ENCODE assay signal across 13 cellular contexts in genomic region chr3:134527037-134527436, GRCh38. TPM values are rescaled to one million over a fixed set of nuclear protein-coding genes. Genes with fewer than 3 reads are reported as not detected.
DNase-seq lines count a peak whose midpoint lies in the region; ATAC-seq, FAIRE-seq and TF ChIP-seq lines count a peak whose summit lies in the region.
"Had no signal": no experiment of that assay in that cellular context is flagged by ENCODE, and none has a peak within 500 bp of the region (broad histone marks: within the 10 kb centered on the region; RNA-seq: fewer than 3 reads in every experiment).

No MANE protein-coding gene starts in this region.

- H3K4me3 ChIP-seq in keratinocyte (ENCODE audit: control insufficient read depth in 2 of 3, extremely low read depth in 1 of 3, insufficient read depth in 2 of 3, low read depth in 1 of 3, low read length in 3 of 3) (no peak overlapping the region), prostate gland (no peak overlapping the region)

- H2AFZ ChIP-seq in keratinocyte (ENCODE audit: control insufficient read depth, low read length), result no peak overlapping the region

- H3K36me3 ChIP-seq in keratinocyte (ENCODE audit: control insufficient read depth in 2 of 2, extremely low read depth in 1 of 2, insufficient read depth in 2 of 2, low read length in 2 of 2), result no peaks in the 10 kb centered on the region
- no peaks in the 10 kb centered on the region for H3K36me3 ChIP-seq in prostate gland

- no peak overlapping the region for H3K4me3 Mint-ChIP-seq in CD14-positive monocyte
- no peak overlapping the region for H3K4me3 Mint-ChIP-seq in WTC11
- H3K4me3 Mint-ChIP-seq: dendritic cell treated with granulocyte-macrophage colony-stimulating factor and Interleukin-4, amounts not matched to agents 40 ng/mL and 50 ng/mL, for 4 days; memory B cell had no signal

- H3K4me2 ChIP-seq in keratinocyte (ENCODE audit: control insufficient read depth, extremely low read depth, insufficient read depth, low read depth, low read length), result no peak overlapping the region

- peak; percentile 44 for TF ChIP-seq CTCF in CD14-positive monocyte (IDR thresholded peaks at IDR 0.05)
- TF ChIP-seq CTCF in WTC11 (IDR thresholded peaks at IDR 0.05), result peak; percentile 34
- peak; percentile 40 to 86 (median 46) for TF ChIP-seq CTCF in keratinocyte (optimal IDR thresholded peaks at IDR 0.05 in 1 of 3, IDR thresholded peaks at IDR 0.05 in 1 of 3, conservative IDR thresholded peaks at IDR 0.05 in 1 of 3; ENCODE audit: extremely low read depth in 1 of 3, insufficient read depth in 2 of 3, low read length in 3 of 3)
- no peak for TF ChIP-seq CTCF in prostate gland (IDR thresholded peaks at IDR 0.05)

- no peaks in the 10 kb centered on the region for H3K9me1 ChIP-seq in keratinocyte (ENCODE audit: control insufficient read depth, extremely low read depth, insufficient read depth, low read length)

- H3K27me3 ChIP-seq in keratinocyte (ENCODE audit: control insufficient read depth, extremely low read depth, insufficient read depth, low read length) (no peaks in the 10 kb centered on the region), prostate gland (replicated peaks; ENCODE audit: insufficient read depth) (no peaks in the 10 kb centered on the region)

- H4K20me1 ChIP-seq in keratinocyte (ENCODE audit: control insufficient read depth, extremely low read depth, insufficient read depth, low read length), result no peaks in the 10 kb centered on the region

- peak; percentile 98 for ATAC-seq in WTC11
- ATAC-seq in HG02852 (IDR thresholded peaks at IDR 0.05; ENCODE audit: unreplicated experiment), result no peak
- ATAC-seq in HG03039 (IDR thresholded peaks at IDR 0.05; ENCODE audit: unreplicated experiment), result no peak

- H3K27ac Mint-ChIP-seq in CD14-positive monocyte (peak overlapping the region in 2 of 7 donors; percentile 12 to 42), WTC11 (no peak overlapping the region)
- H3K27ac Mint-ChIP-seq: dendritic cell treated with granulocyte-macrophage colony-stimulating factor and Interleukin-4, amounts not matched to agents 40 ng/mL and 50 ng/mL, for 4 days; memory B cell had no signal

- peaks cover 4% of the 10 kb centered on the region for H3K4me1 Mint-ChIP-seq in CD14-positive monocyte
- no peaks in the 10 kb centered on the region; the same call in 1 of the 2 replicates for H3K4me1 Mint-ChIP-seq in WTC11

- CTCF ChIA-PET in WTC11 (lab: Charles Lee), result interaction anchor here (0.6 to 1.7 kb wide), 7 partner anchors 10 to 176 kb away, joined by 3 to 5 read pairs (median 3); no protein-coding TSS in a partner anchor

- H3K4me1 ChIP-seq in keratinocyte (ENCODE audit: control insufficient read depth, extremely low read depth, insufficient read depth, low read length), result no peaks in the 10 kb centered on the region
- H3K4me1 ChIP-seq in prostate gland (replicated peaks), result no peaks in the 10 kb centered on the region

- H3K9me3 Mint-ChIP-seq in CD14-positive monocyte, result peaks cover 26 to 38% (median 34%) of the 10 kb centered on the region in 7 donors
- peaks cover 46% of the 10 kb centered on the region for H3K9me3 Mint-ChIP-seq in WTC11

- peaks cover 6% of the 10 kb centered on the region for H3K79me2 ChIP-seq in keratinocyte (ENCODE audit: control insufficient read depth, insufficient read depth, low read length)

- TF ChIP-seq POLR2A in H54 (IDR thresholded peaks at IDR 0.05; ENCODE audit: low read depth, low read length) (no peak), prostate gland (IDR thresholded peaks at IDR 0.05) (no peak)

- DNase-seq in CD14-positive monocyte (ENCODE audit: low spot score) (no peak), H54 (ENCODE audit: insufficient read length, low spot score) (peak; percentile 2), WTC11 (ENCODE audit: low spot score) (peak; percentile 66), keratinocyte (ENCODE audit: low read depth, low spot score) (no peak), NCI-H1436 treated with DMSO at 0.1 percent for 48 hours (lab: John Stamatoyannopoulos, UW) (no peak), prostate gland (ENCODE audit: low spot score) (no peak)
- DNase-seq: NCI-H2171 had no signal

- peaks cover 41 to 42% of the 10 kb centered on the region in 2 donors for H3K36me3 Mint-ChIP-seq in CD14-positive monocyte
- H3K36me3 Mint-ChIP-seq in WTC11, result peaks cover 43% of the 10 kb centered on the region

- 98% methylated on average over 4 of the region's 4 CpGs for WGBS in prostate gland

- no peaks in the 10 kb centered on the region for H3K9me3 ChIP-seq in keratinocyte (ENCODE audit: control insufficient read depth, low read depth, low read length)
- no peaks in the 10 kb centered on the region for H3K9me3 ChIP-seq in prostate gland

- POLR2A ChIA-PET in WTC11 (lab: Charles Lee), result no interaction called here

- no peak overlapping the region for H3K9ac ChIP-seq in keratinocyte (ENCODE audit: control insufficient read depth, extremely low read depth, insufficient read depth, low read length)

- H3K27ac ChIP-seq in keratinocyte (ENCODE audit: control insufficient read depth, insufficient read depth, low read length), result no peak overlapping the region
- H3K27ac ChIP-seq in prostate gland, result no peak overlapping the region
- H3K27ac ChIP-seq: VCaP had no signal

- dilution Hi-C loops in keratinocyte (cut with MboI; ENCODE audit: extremely low pct_ligation_motif_present, low sequenced_read_pairs), result no loop called here

- FAIRE-seq in H54 (lab: Jason Lieb, UNC) (no peak), keratinocyte (lab: Jason Lieb, UNC) (no peak)
- FAIRE-seq: GM12891 had no signal

- intact Hi-C loops in CD14-positive monocyte (cut with micrococcal nuclease) (no loop called here), prostate gland (cut with DNase I) (no loop called here)

- H3K27me3 Mint-ChIP-seq in CD14-positive monocyte (ENCODE audit: low read depth in 3 of 3) (no peaks in the 10 kb centered on the region), WTC11 (ENCODE audit: low read depth) (peaks cover 5% of the 10 kb centered on the region)
- H3K27me3 Mint-ChIP-seq: dendritic cell treated with granulocyte-macrophage colony-stimulating factor and Interleukin-4, amounts not matched to agents 40 ng/mL and 50 ng/mL, for 4 days; memory B cell had no signal

TF ChIP-seq in WTC11, 78 proteins besides CTCF, POLR2A, EP300 and RAD21 (continues in another document):
- no peak for TF ChIP-seq GTF2I (CRISPR knock-in tag; conservative IDR thresholded peaks at IDR 0.05)
- TF ChIP-seq IRF1 (CRISPR knock-in tag; IDR thresholded peaks at IDR 0.05), result no peak
- 0 out of 2 replicates have a peak, but pooled peaks have one; percentile 38 for TF ChIP-seq ZNF281 (CRISPR knock-in tag; IDR thresholded peaks at IDR 0.05)
- TF ChIP-seq ZNF263 (CRISPR knock-in tag; IDR thresholded peaks at IDR 0.05; ENCODE audit: low read depth), result no peak
- 0 out of 2 replicates have a peak, but pooled peaks have one; percentile 12 for TF ChIP-seq ZNF423 (CRISPR knock-in tag; IDR thresholded peaks at IDR 0.05)
- no peak for TF ChIP-seq GABPB1 (CRISPR knock-in tag; IDR thresholded peaks at IDR 0.05)
- no peak for TF ChIP-seq RELA (CRISPR knock-in tag; IDR thresholded peaks at IDR 0.05; ENCODE audit: borderline replicate concordance)

RNA-seq across cellular contexts. Expression of gene CEP63, which starts 41.2 kb away (rescaled TPM):
- polyA plus RNA-seq in CD14-positive monocyte (10 to 100 TPM; 11.1 to 18.8 TPM), keratinocyte (5.4 to 10.1 TPM (median 8.7 TPM) in 3 replicates)
- total RNA-seq in WTC11 (2021) (23.9 to 28.0 TPM (median 24.9 TPM) in 3 replicates), prostate gland (10 to 100 TPM; 35.2 to 60.1 TPM)
- 48.3 TPM for polyA plus RNA-seq in keratinocyte (2011; ENCODE audit: low read depth)
- polyA plus RNA-seq in keratinocyte (2011; cell fraction: cytosol; rRNA removed), result 7.4 and 10.4 TPM in 2 replicates
- polyA plus RNA-seq in keratinocyte (2011; cell fraction: nucleus; rRNA removed), result 4.9 and 9.6 TPM in 2 replicates
- polyA plus RNA-seq in keratinocyte (2012; ENCODE audit: low replicate concordance), result 13.7 and 16.3 TPM in 2 replicates
- 1.2 to 3.8 TPM (median 2.5 TPM) in 3 replicates for polyA minus RNA-seq in keratinocyte
- polyA minus RNA-seq in keratinocyte (2011; cell fraction: cytosol; rRNA and poly(A)+ RNA removed), result 3.5 TPM
- 7.0 and 8.8 TPM in 2 replicates for polyA minus RNA-seq in keratinocyte (2011; cell fraction: nucleus; rRNA and poly(A)+ RNA removed)

RNA-seq across cellular contexts. Expression of gene ANAPC13, which starts 41.3 kb away (rescaled TPM):
- polyA plus RNA-seq in CD14-positive monocyte (100 to 1,000 TPM in 1 of 2 donors, 10 to 100 TPM in 1; 92.4 to 102 TPM), keratinocyte (34.8 to 63.4 TPM (median 45.6 TPM) in 3 replicates)
- total RNA-seq in WTC11 (2021) (28.8 to 29.7 TPM (median 29.6 TPM) in 3 replicates), prostate gland (10 to 100 TPM; 40.2 to 83.2 TPM)
- polyA plus RNA-seq in keratinocyte (2011; ENCODE audit: low read depth), result 55.2 TPM
- polyA plus RNA-seq in keratinocyte (2011; cell fraction: cytosol; rRNA removed), result 55.7 and 114 TPM in 2 replicates
- 18.0 and 28.3 TPM in 2 replicates for polyA plus RNA-seq in keratinocyte (2011; cell fraction: nucleus; rRNA removed)
- polyA plus RNA-seq in keratinocyte (2012; ENCODE audit: low replicate concordance), result 37.3 and 53.0 TPM in 2 replicates
- 3.5 to 30.4 TPM (median 13.0 TPM) in 3 replicates for polyA minus RNA-seq in keratinocyte
- polyA minus RNA-seq in keratinocyte (2011; cell fraction: cytosol; rRNA and poly(A)+ RNA removed), result 12.9 TPM
- 3.3 and 5.8 TPM in 2 replicates for polyA minus RNA-seq in keratinocyte (2011; cell fraction: nucleus; rRNA and poly(A)+ RNA removed)

Comparison
In these comparisons a context has a peak if more than half of its experiments do, and no peak if none do; other contexts are left out.
1. DNase-seq: peak in H54 (single experiment) and WTC11 (single experiment); none in CD14-positive monocyte (single experiment), keratinocyte (single experiment), NCI-H1436 treated with DMSO at 0.1 percent for 48 hours (single experiment) and prostate gland (single experiment).
2. CTCF ChIP-seq: peak in CD14-positive monocyte (single experiment), WTC11 (single experiment) and keratinocyte (3 of 3); none in prostate gland (0 of 4).